In genomic region chr11:45500457-45500856, GRCh38 we compare ENCODE assay signal across 16 cellular contexts.
A peak's percentile ranks its signal among the peaks of the same experiment; 100 is the strongest.
DNase-seq lines count a peak whose midpoint lies in the region; ATAC-seq and TF ChIP-seq lines count a peak whose summit lies in the region.
"Had no signal": no experiment of that assay in that cellular context is flagged by ENCODE, and none has a peak within 500 bp of the region (broad histone marks: within the 10 kb centered on the region; RNA-seq: fewer than 3 reads in every experiment).

No MANE protein-coding gene starts in this region.

- H3K79me2 ChIP-seq in SK-N-SH (ENCODE audit: insufficient read depth) (no peaks in the 10 kb centered on the region), H9 (ENCODE audit: insufficient read depth, low read length) (no peaks in the 10 kb centered on the region)

- H3K18ac ChIP-seq in H9 (ENCODE audit: insufficient read length, low read depth, low read length), result no peak overlapping the region

- H3K4ac ChIP-seq in H9 (ENCODE audit: low read depth, low read length), result no peak overlapping the region

- no peak overlapping the region for H4K91ac ChIP-seq in H9 (ENCODE audit: insufficient read length, low read depth, low read length)

- H4K20me1 ChIP-seq in SK-N-SH (ENCODE audit: insufficient read depth) (no peaks in the 10 kb centered on the region), H9 (ENCODE audit: control insufficient read depth, insufficient read depth, insufficient read length) (no peaks in the 10 kb centered on the region)

- no peaks in the 10 kb centered on the region for H3K79me1 ChIP-seq in H9 (ENCODE audit: insufficient read depth, low read depth, low read length, poor library complexity, severe bottlenecking)

- H3K27me3 ChIP-seq in SK-N-SH (ENCODE audit: insufficient read depth) (no peaks in the 10 kb centered on the region), spleen (replicated peaks in 1 of 7) (peaks cover 0 to 25% (median 0%) of the 10 kb centered on the region in 7 donors), H9 (ENCODE audit: insufficient read depth, low read length) (no peaks in the 10 kb centered on the region)

- no peak for TF ChIP-seq POLR2A in spleen (IDR thresholded peaks at IDR 0.05)

- no peak overlapping the region for H2AK5ac ChIP-seq in H9 (ENCODE audit: insufficient read length, low read length)

- no peak overlapping the region for H3K4me3 Mint-ChIP-seq in H9
- H3K4me3 Mint-ChIP-seq: CD14-positive monocyte, IgD-negative memory B cell had no signal

- no peak overlapping the region for H3T11ph ChIP-seq in H9 (ENCODE audit: low read length)

- TF ChIP-seq CTCF in SK-N-SH (IDR thresholded peaks at IDR 0.05), result no peak
- no peak for TF ChIP-seq CTCF in spleen (IDR thresholded peaks at IDR 0.05 in 8 of 11, conservative IDR thresholded peaks at IDR 0.05 in 3 of 11)
- TF ChIP-seq CTCF in H9 (conservative IDR thresholded peaks at IDR 0.05), result no peak

- no peak for TF ChIP-seq RAD21 in SK-N-SH (IDR thresholded peaks at IDR 0.05; ENCODE audit: low read length)

- H3K56ac ChIP-seq in H9 (ENCODE audit: insufficient read length, low read depth, low read length), result no peak overlapping the region

- CTCF ChIA-PET in SK-N-SH (lab: Yijun Ruan, JAX), result interaction anchor here (1.0 to 1.2 kb wide), 2 partner anchors 94 to 271 kb away, joined by 3 read pairs; no protein-coding TSS in a partner anchor

- H3K27ac ChIP-seq in SK-N-SH (ENCODE audit: low read depth in 2 of 2, low read length in 1 of 2) (no peak overlapping the region), spleen (no peak overlapping the region), H9 (ENCODE audit: insufficient read length, low read depth, low read length) (no peak overlapping the region)

- H3K9me3 Mint-ChIP-seq in H9, result no peaks in the 10 kb centered on the region; a peak in 2 of 5 replicates

- H2BK20ac ChIP-seq in H9 (ENCODE audit: low read depth, low read length, poor library complexity, severe bottlenecking), result no peak overlapping the region

- TF ChIP-seq EP300 in SK-N-SH (IDR thresholded peaks at IDR 0.05; ENCODE audit: borderline replicate concordance in 1 of 2, low read depth in 1 of 2, low read length in 1 of 2), result no peak

- H3K9me3 ChIP-seq in SK-N-SH (no peaks in the 10 kb centered on the region), spleen (peaks cover 0 to 22% (median 0%) of the 10 kb centered on the region in 8 donors), H9 (ENCODE audit: control insufficient read depth, low read depth, low read length) (no peaks in the 10 kb centered on the region)
- H3K9me3 ChIP-seq: Caco-2 had no signal

- H3K9ac ChIP-seq in SK-N-SH (no peak overlapping the region), H9 (ENCODE audit: extremely low read depth, insufficient read length, low read length) (no peak overlapping the region)

- H3K36me3 ChIP-seq in SK-N-SH (replicated peaks in 1 of 2; ENCODE audit: control insufficient read depth in 1 of 2, insufficient read depth in 2 of 2, low read length in 1 of 2), result no peaks in the 10 kb centered on the region
- no peaks in the 10 kb centered on the region for H3K36me3 ChIP-seq in spleen

- H2BK120ac ChIP-seq in H9 (ENCODE audit: low read depth, low read length, poor library complexity, severe bottlenecking), result no peak overlapping the region

- H2AFZ ChIP-seq in SK-N-SH (ENCODE audit: low read depth), result no peak overlapping the region
- no peak overlapping the region for H2AFZ ChIP-seq in H9 (ENCODE audit: low read length)

- H3K4me1 Mint-ChIP-seq in H9, result peaks cover 4 to 17% of the 10 kb centered on the region in 2 experiments
- H3K4me1 Mint-ChIP-seq: CD14-positive monocyte, IgD-negative memory B cell had no signal

- no peak overlapping the region for H3K23ac ChIP-seq in H9 (ENCODE audit: insufficient read length, low read depth, low read length)

- 34% methylated on average over 6 of the region's 6 CpGs for whole genome bisulfite sequencing in SK-N-SH (ENCODE audit: low lambda C conversion rate)
- 55 to 66% (median 63%) methylated on average over 6 of the region's 6 CpGs for WGBS in spleen, 5 donors
- WGBS in H9 (ENCODE audit: extremely low coverage, insufficient read length, low lambda C conversion rate), result no CpG with 5 or more reads among the region's 6 CpGs

- peaks cover 8% of the 10 kb centered on the region for H3K27me3 Mint-ChIP-seq in H9 (ENCODE audit: low read depth)

- H3F3A ChIP-seq in SK-N-SH (replicated peaks; ENCODE audit: insufficient read depth), result no peaks in the 10 kb centered on the region

- H2BK15ac ChIP-seq in H9 (ENCODE audit: low read depth, low read length), result no peak overlapping the region

- no peak overlapping the region for H3K14ac ChIP-seq in H9 (ENCODE audit: insufficient read depth, low read length)

- no peak for ATAC-seq in SK-N-SH treated with all-trans-retinoic acid at 6 μM for 48 hours
- ATAC-seq: GM12878 had no signal

- no peaks in the 10 kb centered on the region; a peak in 1 of 4 replicates for H3K4me1 ChIP-seq in SK-N-SH (ENCODE audit: control insufficient read depth in 1 of 2, insufficient read depth in 2 of 2, low read depth in 1 of 2, low read length in 1 of 2)
- H3K4me1 ChIP-seq in spleen, result no peaks in the 10 kb centered on the region
- no peaks in the 10 kb centered on the region for H3K4me1 ChIP-seq in H9 (ENCODE audit: insufficient read depth, low read length)
- H3K4me1 ChIP-seq: Caco-2 had no signal

- no peaks in the 10 kb centered on the region for H3K23me2 ChIP-seq in H9 (ENCODE audit: insufficient read length, low read depth, low read length, poor library complexity, severe bottlenecking)

- no peaks in the 10 kb centered on the region for H3K9me2 ChIP-seq in SK-N-SH

- intact Hi-C loops in spleen (cut with DNase I; ENCODE audit: low total_unique reads), result no loop called here

- H3K36me3 Mint-ChIP-seq in H9 (ENCODE audit: insufficient read depth in 1 of 3, low read depth in 3 of 3), result no peaks in the 10 kb centered on the region
- H3K36me3 Mint-ChIP-seq: CD14-positive monocyte, IgD-negative memory B cell had no signal

- H3K4me3 ChIP-seq in SK-N-SH (ENCODE audit: low read depth in 2 of 2, low read length in 1 of 2) (no peak overlapping the region), spleen (no peak overlapping the region)
- H3K4me3 ChIP-seq: GM12878 had no signal

- no peak overlapping the region for H3K4me2 ChIP-seq in SK-N-SH
- no peak overlapping the region for H3K4me2 ChIP-seq in H9 (ENCODE audit: insufficient read depth, insufficient read length, low read length)

- peak; percentile 40 for DNase-seq in SK-N-SH
- DNase-seq in cerebellar cortex (ENCODE audit: low spot score), result peak; percentile 3
- DNase-seq in islet precursor cell, result peak; percentile 30
- peak; percentile 38 for DNase-seq in spleen
- DNase-seq in superior temporal gyrus (ENCODE audit: extremely low spot score), result no peak
- no peak for DNase-seq in nucleus accumbens (lab: John Stamatoyannopoulos, UW)
- DNase-seq in H9, result no peak
- DNase-seq: Caco-2, DMS53, NCI-H1436 treated with DMSO at 0.1 percent for 48 hours, NCI-H2081, SHP77 treated with DMSO at 0.1 percent for 48 hours had no signal

- no peak overlapping the region for H2BK12ac ChIP-seq in H9 (ENCODE audit: insufficient read length, low read depth, low read length)

- no peak overlapping the region for H4K5ac ChIP-seq in H9 (ENCODE audit: insufficient read length, low read depth, low read length)

- POLR2A ChIA-PET in SK-N-SH (lab: Yijun Ruan, JAX), result no interaction called here

- no peak overlapping the region for H2BK5ac ChIP-seq in H9 (ENCODE audit: insufficient read length, low read length)

- no peak overlapping the region for H4K8ac ChIP-seq in H9 (replicated peaks; ENCODE audit: insufficient read length, low read depth, low read length)

- H3K27ac Mint-ChIP-seq in H9, result no peak overlapping the region
- H3K27ac Mint-ChIP-seq: IgD-negative memory B cell had no signal

TF ChIP-seq in SK-N-SH, 30 proteins besides CTCF, POLR2A, EP300 and RAD21 (continues in another document):
- TF ChIP-seq MAX (IDR thresholded peaks at IDR 0.05; ENCODE audit: low read depth) (no peak), SIN3A (IDR thresholded peaks at IDR 0.05; ENCODE audit: borderline replicate concordance, low read depth, low read length) (no peak), RXRA (IDR thresholded peaks at IDR 0.05; ENCODE audit: borderline replicate concordance, low read depth) (no peak), TCF12 (IDR thresholded peaks at IDR 0.05) (no peak), ELF1 (IDR thresholded peaks at IDR 0.05) (no peak), USF1 (IDR thresholded peaks at IDR 0.05; ENCODE audit: borderline replicate concordance, low read depth) (no peak), NFIC (IDR thresholded peaks at IDR 0.05; ENCODE audit: borderline replicate concordance) (no peak), RFX5 (IDR thresholded peaks at IDR 0.05; ENCODE audit: low read length) (no peak)

TF ChIP-seq in SK-N-SH treated with all-trans-retinoic acid at 6 μM for 48 hours, 23 proteins besides CTCF, POLR2A, EP300 and RAD21 (continues in another document):
- TF ChIP-seq TOX (CRISPR knock-in tag; IDR thresholded peaks at IDR 0.05; ENCODE audit: borderline replicate concordance) (no peak), ESRRG (CRISPR knock-in tag; IDR thresholded peaks at IDR 0.05) (no peak), RARB (CRISPR knock-in tag; IDR thresholded peaks at IDR 0.05) (no peak), GLIS3 (CRISPR knock-in tag; IDR thresholded peaks at IDR 0.05) (no peak)
- TF ChIP-seq, protein P1, sequence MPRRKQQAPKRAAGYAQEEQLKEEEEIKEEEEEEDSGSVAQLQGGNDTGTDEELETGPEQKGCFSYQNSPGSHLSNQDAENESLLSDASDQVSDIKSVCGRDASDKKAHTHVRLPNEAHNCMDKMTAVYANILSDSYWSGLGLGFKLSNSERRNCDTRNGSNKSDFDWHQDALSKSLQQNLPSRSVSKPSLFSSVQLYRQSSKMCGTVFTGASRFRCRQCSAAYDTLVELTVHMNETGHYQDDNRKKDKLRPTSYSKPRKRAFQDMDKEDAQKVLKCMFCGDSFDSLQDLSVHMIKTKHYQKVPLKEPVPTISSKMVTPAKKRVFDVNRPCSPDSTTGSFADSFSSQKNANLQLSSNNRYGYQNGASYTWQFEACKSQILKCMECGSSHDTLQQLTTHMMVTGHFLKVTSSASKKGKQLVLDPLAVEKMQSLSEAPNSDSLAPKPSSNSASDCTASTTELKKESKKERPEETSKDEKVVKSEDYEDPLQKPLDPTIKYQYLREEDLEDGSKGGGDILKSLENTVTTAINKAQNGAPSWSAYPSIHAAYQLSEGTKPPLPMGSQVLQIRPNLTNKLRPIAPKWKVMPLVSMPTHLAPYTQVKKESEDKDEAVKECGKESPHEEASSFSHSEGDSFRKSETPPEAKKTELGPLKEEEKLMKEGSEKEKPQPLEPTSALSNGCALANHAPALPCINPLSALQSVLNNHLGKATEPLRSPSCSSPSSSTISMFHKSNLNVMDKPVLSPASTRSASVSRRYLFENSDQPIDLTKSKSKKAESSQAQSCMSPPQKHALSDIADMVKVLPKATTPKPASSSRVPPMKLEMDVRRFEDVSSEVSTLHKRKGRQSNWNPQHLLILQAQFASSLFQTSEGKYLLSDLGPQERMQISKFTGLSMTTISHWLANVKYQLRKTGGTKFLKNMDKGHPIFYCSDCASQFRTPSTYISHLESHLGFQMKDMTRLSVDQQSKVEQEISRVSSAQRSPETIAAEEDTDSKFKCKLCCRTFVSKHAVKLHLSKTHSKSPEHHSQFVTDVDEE (CRISPR knock-in tag; IDR thresholded peaks at IDR 0.05), result no peak

Comparison
In these comparisons a context has a peak if more than half of its experiments do, and no peak if none do; other contexts are left out.
1. DNase-seq: peak in SK-N-SH (single experiment), cerebellar cortex (single experiment), islet precursor cell (single experiment) and spleen (single experiment); none in superior temporal gyrus (single experiment), nucleus accumbens (0 of 56) and H9 (single experiment).